ENCODE assay signal across 8 cellular contexts in the genomic region with DNA sequence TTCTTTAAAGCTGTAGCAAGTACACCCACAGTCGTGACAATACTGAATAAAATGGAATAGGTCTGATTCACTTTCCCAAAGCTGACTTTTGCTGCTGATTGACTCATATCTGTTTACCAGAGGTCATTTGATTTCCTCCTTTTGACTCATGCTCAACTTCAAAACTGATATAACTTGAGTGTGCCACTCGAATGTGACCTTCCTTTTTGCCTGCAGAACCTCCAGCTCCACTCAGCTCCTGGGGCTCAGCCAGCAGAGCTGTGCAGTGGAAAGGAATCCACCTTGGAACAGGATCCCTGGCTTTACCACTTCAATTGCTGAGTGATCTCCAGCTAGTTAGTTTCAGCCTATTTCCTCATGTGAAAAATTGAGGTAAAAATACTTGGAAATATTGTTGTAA.
DNase-seq lines count a peak whose midpoint lies in the region; ATAC-seq, FAIRE-seq and TF ChIP-seq lines count a peak whose summit lies in the region.

No MANE protein-coding gene starts in this region.

- ATAC-seq in GM18498 (IDR thresholded peaks at IDR 0.05; ENCODE audit: unreplicated experiment) = peak; percentile 67
- peak; percentile 62 for ATAC-seq in GM21723 (IDR thresholded peaks at IDR 0.05; ENCODE audit: unreplicated experiment)
- no peak for ATAC-seq in WTC11
- no peak for ATAC-seq in HepG2

- intact Hi-C loops in HepG2 (cut with micrococcal nuclease; ENCODE audit: unreplicated experiment) = no loop called here

- in situ Hi-C loops in HepG2 (cut with HindIII; ENCODE audit: extremely low pct_ligation_motif_present, low pct_unique_long_range_greater_than_20kb) = no loop called here

- no peak for TF ChIP-seq CTCF in WTC11 (IDR thresholded peaks at IDR 0.05)
- no peak for TF ChIP-seq CTCF in HepG2 (CRISPR knock-in tag; IDR thresholded peaks at IDR 0.05)

- H3K27ac ChIP-seq in HepG2 (ENCODE audit: extremely low read length, insufficient read depth, low read length) = no peak overlapping the region

- no peak overlapping the region for H3K4me2 ChIP-seq in HepG2 (ENCODE audit: low read depth, low read length)

- TF ChIP-seq POLR2A in HepG2 (IDR thresholded peaks at IDR 0.05; ENCODE audit: insufficient read depth in 1 of 2, low read depth in 2 of 2, low read length in 2 of 2) = no peak

- H3K27ac Mint-ChIP-seq in WTC11 = no peak overlapping the region

- peak; percentile 64 for DNase-seq in MV-4-11 (lab: John Stamatoyannopoulos, UW)
- peak; percentile 87 for DNase-seq in fibroblast of peridontal ligament (ENCODE audit: extremely low read depth)
- peak; percentile 30 for DNase-seq in urothelium cell line (ENCODE audit: low spot score)
- DNase-seq in NCI-H1105 treated with DMSO at 0.1 percent for 48 hours (lab: John Stamatoyannopoulos, UW) = no peak
- DNase-seq in WTC11 (ENCODE audit: low spot score) = no peak
- no peak for DNase-seq in HepG2 (ENCODE audit: low spot score)

- no peak overlapping the region for H3K4me3 ChIP-seq in HepG2 (replicated peaks in 1 of 3; ENCODE audit: insufficient read depth in 1 of 3, low read depth in 2 of 3, low read length in 3 of 3)

- H3K4me1 ChIP-seq in HepG2 (ENCODE audit: insufficient read depth, low read length) = no peaks in the 10 kb centered on the region

- CTCF ChIA-PET in WTC11 (lab: Charles Lee) (no interaction called here), HepG2 (lab: Yijun Ruan, JAX; ENCODE audit: low intra/inter-chr PET ratio, low total read pairs) (no interaction called here)

- peaks cover 8% of the 10 kb centered on the region for H3K4me1 Mint-ChIP-seq in WTC11

- no peaks in the 10 kb centered on the region for H3K36me3 ChIP-seq in HepG2 (replicated peaks in 1 of 2; ENCODE audit: control insufficient read depth in 1 of 2, insufficient read depth in 2 of 2, low read length in 2 of 2)

- no peaks in the 10 kb centered on the region for H3K36me3 Mint-ChIP-seq in WTC11

- TF ChIP-seq EP300 in HepG2 (IDR thresholded peaks at IDR 0.05; ENCODE audit: low read depth in 2 of 2, low read length in 2 of 2) (no peak; a peak in 1 of 4 replicates), HepG2 (CRISPR knock-in tag; IDR thresholded peaks at IDR 0.05; ENCODE audit: borderline replicate concordance) (no peak)

- no peaks in the 10 kb centered on the region for H4K20me1 ChIP-seq in HepG2 (ENCODE audit: insufficient read depth, low read length)

- H3K9me3 Mint-ChIP-seq in WTC11 = no peaks in the 10 kb centered on the region

- POLR2A ChIA-PET in WTC11 (lab: Charles Lee) = no interaction called here
- POLR2A ChIA-PET in HepG2 (lab: Yijun Ruan, JAX) = no interaction called here

- H3K9me3 ChIP-seq in HepG2 (ENCODE audit: low read length) = no peaks in the 10 kb centered on the region

- no peaks in the 10 kb centered on the region; the same call in 1 of the 2 replicates for H3K27me3 Mint-ChIP-seq in WTC11 (ENCODE audit: low read depth)

- WGBS in HepG2 (ENCODE audit: low lambda C conversion rate) = 0% methylated on average over 2 of the region's 2 CpGs

- no peaks in the 10 kb centered on the region for H3K79me2 ChIP-seq in HepG2 (ENCODE audit: insufficient read depth, low read length)

- no peak overlapping the region for H2AFZ ChIP-seq in HepG2 (ENCODE audit: low read length)

- no peak overlapping the region for H3K9ac ChIP-seq in HepG2 (ENCODE audit: insufficient read depth, low read depth, low read length)

- no peaks in the 10 kb centered on the region for H3K27me3 ChIP-seq in HepG2 (ENCODE audit: control insufficient read depth in 1 of 2, insufficient read depth in 2 of 2, low read length in 2 of 2)

- no peak overlapping the region for H3K4me3 Mint-ChIP-seq in WTC11

- no peak for TF ChIP-seq RAD21 in HepG2 (CRISPR knock-in tag; IDR thresholded peaks at IDR 0.05)

- FAIRE-seq in urothelium cell line (lab: Jason Lieb, UNC) = no peak
- FAIRE-seq in HepG2 (lab: Jason Lieb, UNC) = no peak

- BruUV-seq in HepG2 (replicated peaks; lab: Mats Ljungman, UMichigan) = no TSS peak

TF ChIP-seq in WTC11, 78 proteins besides CTCF, POLR2A, EP300 and RAD21 (continues in another document):
- TF ChIP-seq CBFB (CRISPR knock-in tag; IDR thresholded peaks at IDR 0.05; ENCODE audit: low read depth) (no peak), FOXK1 (CRISPR knock-in tag; IDR thresholded peaks at IDR 0.05) (no peak), NR1H2 (CRISPR knock-in tag; IDR thresholded peaks at IDR 0.05) (no peak), NFYB (CRISPR knock-in tag; conservative IDR thresholded peaks at IDR 0.05; ENCODE audit: low read depth) (no peak)
- TF ChIP-seq, protein P1, sequence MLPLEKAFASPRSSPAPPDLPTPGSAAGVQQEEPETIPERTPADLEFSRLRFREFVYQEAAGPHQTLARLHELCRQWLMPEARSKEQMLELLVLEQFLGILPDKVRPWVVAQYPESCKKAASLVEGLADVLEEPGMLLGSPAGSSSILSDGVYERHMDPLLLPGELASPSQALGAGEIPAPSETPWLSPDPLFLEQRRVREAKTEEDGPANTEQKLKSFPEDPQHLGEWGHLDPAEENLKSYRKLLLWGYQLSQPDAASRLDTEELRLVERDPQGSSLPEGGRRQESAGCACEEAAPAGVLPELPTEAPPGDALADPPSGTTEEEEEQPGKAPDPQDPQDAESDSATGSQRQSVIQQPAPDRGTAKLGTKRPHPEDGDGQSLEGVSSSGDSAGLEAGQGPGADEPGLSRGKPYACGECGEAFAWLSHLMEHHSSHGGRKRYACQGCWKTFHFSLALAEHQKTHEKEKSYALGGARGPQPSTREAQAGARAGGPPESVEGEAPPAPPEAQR (CRISPR knock-in tag; IDR thresholded peaks at IDR 0.05) = no peak
- TF ChIP-seq, protein P2, sequence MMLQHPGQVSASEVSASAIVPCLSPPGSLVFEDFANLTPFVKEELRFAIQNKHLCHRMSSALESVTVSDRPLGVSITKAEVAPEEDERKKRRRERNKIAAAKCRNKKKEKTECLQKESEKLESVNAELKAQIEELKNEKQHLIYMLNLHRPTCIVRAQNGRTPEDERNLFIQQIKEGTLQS (CRISPR knock-in tag; conservative IDR thresholded peaks at IDR 0.05) = no peak
- TF ChIP-seq, protein P3, sequence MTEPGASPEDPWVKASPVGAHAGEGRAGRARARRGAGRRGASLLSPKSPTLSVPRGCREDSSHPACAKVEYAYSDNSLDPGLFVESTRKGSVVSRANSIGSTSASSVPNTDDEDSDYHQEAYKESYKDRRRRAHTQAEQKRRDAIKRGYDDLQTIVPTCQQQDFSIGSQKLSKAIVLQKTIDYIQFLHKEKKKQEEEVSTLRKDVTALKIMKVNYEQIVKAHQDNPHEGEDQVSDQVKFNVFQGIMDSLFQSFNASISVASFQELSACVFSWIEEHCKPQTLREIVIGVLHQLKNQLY (CRISPR knock-in tag; IDR thresholded peaks at IDR 0.05) = no peak

TF ChIP-seq in HepG2, 621 proteins besides CTCF, POLR2A, EP300 and RAD21 (continues in another document):
- no peak for TF ChIP-seq GATA4 (IDR thresholded peaks at IDR 0.05; ENCODE audit: borderline replicate concordance, low read depth)
- no peak for TF ChIP-seq HNF4G (IDR thresholded peaks at IDR 0.05; ENCODE audit: borderline replicate concordance, low read depth, low read length)
- no peak for TF ChIP-seq HNF4G (CRISPR knock-in tag; IDR thresholded peaks at IDR 0.05; ENCODE audit: borderline replicate concordance, low read depth)
- no peak for TF ChIP-seq PCBP2 (optimal IDR thresholded peaks at IDR 0.05; ENCODE audit: low read depth, low read length, poor library complexity, severe bottlenecking)
- TF ChIP-seq NR3C1 (CRISPR knock-in tag; IDR thresholded peaks at IDR 0.05) = no peak
- no peak for TF ChIP-seq CAMTA2 (CRISPR knock-in tag; IDR thresholded peaks at IDR 0.05; ENCODE audit: borderline replicate concordance)
- no peak for TF ChIP-seq ZNF720 (CRISPR knock-in tag; IDR thresholded peaks at IDR 0.05)
- TF ChIP-seq, protein P4, sequence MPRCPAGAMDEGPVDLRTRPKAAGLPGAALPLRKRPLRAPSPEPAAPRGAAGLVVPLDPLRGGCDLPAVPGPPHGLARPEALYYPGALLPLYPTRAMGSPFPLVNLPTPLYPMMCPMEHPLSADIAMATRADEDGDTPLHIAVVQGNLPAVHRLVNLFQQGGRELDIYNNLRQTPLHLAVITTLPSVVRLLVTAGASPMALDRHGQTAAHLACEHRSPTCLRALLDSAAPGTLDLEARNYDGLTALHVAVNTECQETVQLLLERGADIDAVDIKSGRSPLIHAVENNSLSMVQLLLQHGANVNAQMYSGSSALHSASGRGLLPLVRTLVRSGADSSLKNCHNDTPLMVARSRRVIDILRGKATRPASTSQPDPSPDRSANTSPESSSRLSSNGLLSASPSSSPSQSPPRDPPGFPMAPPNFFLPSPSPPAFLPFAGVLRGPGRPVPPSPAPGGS (CRISPR knock-in tag; IDR thresholded peaks at IDR 0.05) = no peak
- TF ChIP-seq ETV5 (CRISPR knock-in tag; IDR thresholded peaks at IDR 0.05; ENCODE audit: borderline replicate concordance) = no peak
- TF ChIP-seq HDAC2 (CRISPR knock-in tag; IDR thresholded peaks at IDR 0.05) = no peak
- TF ChIP-seq ZSCAN31 (CRISPR knock-in tag; IDR thresholded peaks at IDR 0.05; ENCODE audit: low read depth) = no peak
- TF ChIP-seq TCF12 (IDR thresholded peaks at IDR 0.05) = no peak
- no peak for TF ChIP-seq TCF12 (CRISPR knock-in tag; IDR thresholded peaks at IDR 0.05)
- no peak for TF ChIP-seq RAD51 (IDR thresholded peaks at IDR 0.05; ENCODE audit: borderline replicate concordance)
- TF ChIP-seq FOXA1 (IDR thresholded peaks at IDR 0.05) = no peak
- TF ChIP-seq FOXA1 (CRISPR knock-in tag; IDR thresholded peaks at IDR 0.05) = no peak
- no peak for TF ChIP-seq SIX4 (CRISPR knock-in tag; IDR thresholded peaks at IDR 0.05)
- TF ChIP-seq FOXK2 (IDR thresholded peaks at IDR 0.05) = no peak
- TF ChIP-seq, protein P5, sequence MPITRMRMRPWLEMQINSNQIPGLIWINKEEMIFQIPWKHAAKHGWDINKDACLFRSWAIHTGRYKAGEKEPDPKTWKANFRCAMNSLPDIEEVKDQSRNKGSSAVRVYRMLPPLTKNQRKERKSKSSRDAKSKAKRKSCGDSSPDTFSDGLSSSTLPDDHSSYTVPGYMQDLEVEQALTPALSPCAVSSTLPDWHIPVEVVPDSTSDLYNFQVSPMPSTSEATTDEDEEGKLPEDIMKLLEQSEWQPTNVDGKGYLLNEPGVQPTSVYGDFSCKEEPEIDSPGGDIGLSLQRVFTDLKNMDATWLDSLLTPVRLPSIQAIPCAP (CRISPR knock-in tag; IDR thresholded peaks at IDR 0.05; ENCODE audit: low read depth) = no peak
- no peak for TF ChIP-seq ZNF207 (IDR thresholded peaks at IDR 0.05; ENCODE audit: borderline replicate concordance)
- TF ChIP-seq, protein P6, sequence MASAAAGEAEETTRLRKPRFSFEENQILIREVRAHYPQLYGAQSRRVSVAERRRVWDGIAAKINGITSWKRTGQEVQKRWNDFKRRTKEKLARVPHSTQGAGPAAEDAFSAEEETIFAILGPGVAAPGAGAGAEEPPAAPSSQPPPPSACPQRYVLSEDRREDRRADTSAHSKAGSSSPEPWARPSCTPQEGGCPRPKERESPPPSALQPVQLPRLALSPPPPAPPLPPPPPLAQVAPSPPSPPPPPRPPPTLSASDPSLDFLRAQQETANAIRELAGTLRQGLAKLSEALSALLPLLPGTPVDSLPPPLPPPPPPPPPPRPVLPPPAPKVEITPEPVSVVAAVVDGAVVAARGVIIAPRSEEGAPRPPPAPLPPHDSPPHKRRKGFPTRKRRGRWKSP (CRISPR knock-in tag; IDR thresholded peaks at IDR 0.05) = no peak

Comparison
In these comparisons a context has a peak if more than half of its experiments do, and no peak if none do; other contexts are left out.
1. ATAC-seq: peak in GM18498 (single experiment) and GM21723 (single experiment); none in WTC11 (single experiment) and HepG2 (single experiment).
2. DNase-seq: peak in MV-4-11 (single experiment), fibroblast of peridontal ligament (single experiment) and urothelium cell line (single experiment); none in NCI-H1105 treated with DMSO at 0.1 percent for 48 hours (single experiment), WTC11 (single experiment) and HepG2 (single experiment).